Comparison of ENCODE assay signal across 15 cellular contexts in genomic region chr1:116382321-116382720, GRCh38. TPM values are rescaled to one million over a fixed set of nuclear protein-coding genes. Genes with fewer than 3 reads are reported as not detected.
A peak's percentile ranks its signal among the peaks of the same experiment; 100 is the strongest.
DNase-seq lines count a peak whose midpoint lies in the region; ATAC-seq and TF ChIP-seq lines count a peak whose summit lies in the region.
"Had no signal": no experiment of that assay in that cellular context is flagged by ENCODE, and none has a peak within 500 bp of the region (broad histone marks: within the 10 kb centered on the region; RNA-seq: fewer than 3 reads in every experiment).

No MANE protein-coding gene starts in this region.

- intact Hi-C loops in activated CD4-positive, alpha-beta memory T cell treated with anti-CD3 and anti-CD28 coated beads for 36 hours (cut with micrococcal nuclease), result no loop called here

- DNase-seq in activated CD4-positive, alpha-beta memory T cell treated with anti-CD3 and anti-CD28 coated beads for 36 hours, result no peak
- no peak for DNase-seq in activated CD4-positive, alpha-beta memory T cell treated with anti-CD3 and anti-CD28 coated beads, Interleukin-2, amount 10 ng/mL, durations not matched to agents 7 days and 5 days
- DNase-seq in T-helper 17 cell, result no peak
- DNase-seq in fibroblast of villous mesenchyme (ENCODE audit: low read depth), result peak; percentile 32
- DNase-seq in renal cortical epithelial cell (ENCODE audit: low read depth), result peak; percentile 40
- no peak for DNase-seq in anterior cingulate cortex (lab: John Stamatoyannopoulos, UW)
- DNase-seq in NCI-H2227 (lab: John Stamatoyannopoulos, UW; ENCODE audit: unreplicated experiment), result no peak
- DNase-seq: activated CD4-positive, alpha-beta T cell treated with anti-CD3 and anti-CD28 coated beads, Interleukin-2, amount 50 U/mL, for 1 hour; activated gamma-delta T cell treated with Interleukin-2 at 50 U/mL for 16 hours; GOT3; NCI-H774 had no signal

- H3K36me3 Mint-ChIP-seq in activated CD4-positive, alpha-beta memory T cell treated with anti-CD3 and anti-CD28 coated beads for 36 hours, result peaks cover 30% of the 10 kb centered on the region
- H3K36me3 Mint-ChIP-seq in activated CD4-positive, alpha-beta memory T cell treated with anti-CD3 and anti-CD28 coated beads, Interleukin-2, amount 10 ng/mL, durations not matched to agents 7 days and 5 days (ENCODE audit: low read depth), result peaks cover 56% of the 10 kb centered on the region
- H3K36me3 Mint-ChIP-seq in T-helper 17 cell (ENCODE audit: low read depth), result peaks cover 1% of the 10 kb centered on the region

- H3K4me3 ChIP-seq in fibroblast of villous mesenchyme (ENCODE audit: low read depth, low read length), result no peak overlapping the region
- H3K4me3 ChIP-seq: lung, skin epidermis had no signal

- H3K4me3 Mint-ChIP-seq in activated CD4-positive, alpha-beta memory T cell treated with anti-CD3 and anti-CD28 coated beads for 36 hours, result no peak overlapping the region
- no peak overlapping the region for H3K4me3 Mint-ChIP-seq in activated CD4-positive, alpha-beta memory T cell treated with anti-CD3 and anti-CD28 coated beads, Interleukin-2, amount 10 ng/mL, durations not matched to agents 7 days and 5 days
- peak overlapping the region; percentile 45 for H3K4me3 Mint-ChIP-seq in T-helper 17 cell

- H3K27ac Mint-ChIP-seq in activated CD4-positive, alpha-beta memory T cell treated with anti-CD3 and anti-CD28 coated beads for 36 hours, result peak overlapping the region; percentile 13
- no peak overlapping the region for H3K27ac Mint-ChIP-seq in activated CD4-positive, alpha-beta memory T cell treated with anti-CD3 and anti-CD28 coated beads, Interleukin-2, amount 10 ng/mL, durations not matched to agents 7 days and 5 days
- peak overlapping the region; percentile 97 for H3K27ac Mint-ChIP-seq in T-helper 17 cell

- no peaks in the 10 kb centered on the region for H3K27me3 Mint-ChIP-seq in activated CD4-positive, alpha-beta memory T cell treated with anti-CD3 and anti-CD28 coated beads for 36 hours
- no peaks in the 10 kb centered on the region for H3K27me3 Mint-ChIP-seq in activated CD4-positive, alpha-beta memory T cell treated with anti-CD3 and anti-CD28 coated beads, Interleukin-2, amount 10 ng/mL, durations not matched to agents 7 days and 5 days
- no peaks in the 10 kb centered on the region for H3K27me3 Mint-ChIP-seq in T-helper 17 cell

- peaks cover 75% of the 10 kb centered on the region for H3K4me1 Mint-ChIP-seq in activated CD4-positive, alpha-beta memory T cell treated with anti-CD3 and anti-CD28 coated beads for 36 hours (ENCODE audit: low read depth)
- H3K4me1 Mint-ChIP-seq in activated CD4-positive, alpha-beta memory T cell treated with anti-CD3 and anti-CD28 coated beads, Interleukin-2, amount 10 ng/mL, durations not matched to agents 7 days and 5 days, result peaks cover 54% of the 10 kb centered on the region
- peaks cover 59% of the 10 kb centered on the region for H3K4me1 Mint-ChIP-seq in T-helper 17 cell

- no peaks in the 10 kb centered on the region for H3K9me3 ChIP-seq in T-helper 17 cell (ENCODE audit: control insufficient read depth, low read length, poor library complexity, severe bottlenecking)

- no peaks in the 10 kb centered on the region for H3K9me3 Mint-ChIP-seq in activated CD4-positive, alpha-beta memory T cell treated with anti-CD3 and anti-CD28 coated beads for 36 hours
- no peaks in the 10 kb centered on the region for H3K9me3 Mint-ChIP-seq in activated CD4-positive, alpha-beta memory T cell treated with anti-CD3 and anti-CD28 coated beads, Interleukin-2, amount 10 ng/mL, durations not matched to agents 7 days and 5 days

- TF ChIP-seq CTCF in fibroblast of villous mesenchyme (IDR thresholded peaks at IDR 0.05; ENCODE audit: insufficient read depth, low read depth, low read length), result no peak

- ATAC-seq in T-helper 17 cell (no peak), HG03354 (IDR thresholded peaks at IDR 0.05; ENCODE audit: poor library complexity, severe bottlenecking, unreplicated experiment) (no peak)
- ATAC-seq: esophagus mucosa had no signal

- POLR2A ChIA-PET in activated CD4-positive, alpha-beta memory T cell treated with anti-CD3 and anti-CD28 coated beads for 36 hours (lab: Charles Lee), result interaction anchor here (0.5 kb wide), 1 partner anchor 62 kb away, joined by 4 read pairs; no protein-coding TSS in a partner anchor
- POLR2A ChIA-PET in activated CD4-positive, alpha-beta memory T cell treated with anti-CD3 and anti-CD28 coated beads, Interleukin-2, amount 10 ng/mL, durations not matched to agents 7 days and 5 days (lab: Charles Lee), result interaction anchor here (1.2 to 2.0 kb wide), 3 partner anchors 9 to 38 kb away, joined by 4 to 6 read pairs (median 4); partner anchors contain the start of gene ATP1A1

- CTCF ChIA-PET in activated CD4-positive, alpha-beta memory T cell treated with anti-CD3 and anti-CD28 coated beads for 36 hours (lab: Charles Lee), result interaction anchor here (1.1 to 3.5 kb wide), 7 partner anchors 10 to 244 kb away, joined by 3 to 11 read pairs (median 3); no protein-coding TSS in a partner anchor
- CTCF ChIA-PET in activated CD4-positive, alpha-beta memory T cell treated with anti-CD3 and anti-CD28 coated beads, Interleukin-2, amount 10 ng/mL, durations not matched to agents 7 days and 5 days (lab: Charles Lee), result interaction anchor here (1.2 to 1.5 kb wide), 4 partner anchors 14 to 103 kb away, joined by 3 to 4 read pairs (median 4); no protein-coding TSS in a partner anchor

RNA-seq across cellular contexts. Expression of gene ATP1A1, which starts 9.3 kb away (rescaled TPM):
- total RNA-seq in activated CD4-positive, alpha-beta memory T cell treated with anti-CD3 and anti-CD28 coated beads for 36 hours, result 100 to 1,000 TPM; 253 to 258 TPM
- 100 to 1,000 TPM; 238 to 241 TPM for total RNA-seq in activated CD4-positive, alpha-beta memory T cell treated with anti-CD3 and anti-CD28 coated beads, Interleukin-2, amount 10 ng/mL, durations not matched to agents 7 days and 5 days
- total RNA-seq in T-helper 17 cell, result 100 to 1,000 TPM; 259 to 313 TPM
- 87.0 and 107 TPM in 2 replicates for total RNA-seq in fibroblast of villous mesenchyme
- total RNA-seq in renal cortical epithelial cell, result 188 and 1,192 TPM in 2 replicates

Comparison
In these comparisons a context has a peak if more than half of its experiments do, and no peak if none do; other contexts are left out.
1. DNase-seq: peak in fibroblast of villous mesenchyme (single experiment) and renal cortical epithelial cell (single experiment); none in activated CD4-positive, alpha-beta memory T cell treated with anti-CD3 and anti-CD28 coated beads for 36 hours (single experiment), activated CD4-positive, alpha-beta memory T cell treated with anti-CD3 and anti-CD28 coated beads, Interleukin-2, amount 10 ng/mL, durations not matched to agents 7 days and 5 days (single experiment), T-helper 17 cell (0 of 3), anterior cingulate cortex (0 of 58) and NCI-H2227 (single experiment).